In genomic region chr16:70677499-70678120, GRCh38 we compare ENCODE assay signal across 12 cellular contexts. TPM values are rescaled to one million over a fixed set of nuclear protein-coding genes. Genes with fewer than 3 reads are reported as not detected.
"Had no signal": no experiment of that assay in that cellular context is flagged by ENCODE, and none has a peak within 500 bp of the region (broad histone marks: within the 10 kb centered on the region; RNA-seq: fewer than 3 reads in every experiment).

No MANE protein-coding gene starts in this region.

- H3K27ac ChIP-seq: lower lobe of right lung, transverse colon had no signal

- H3K4me3 ChIP-seq: lower lobe of right lung, transverse colon had no signal

- DNase-seq: activated B cell treated with CpG ODN at 0.5 μM for 24 hours; activated naive CD4-positive, alpha-beta T cell; activated naive CD8-positive, alpha-beta T cell treated with anti-CD3 and anti-CD28 coated beads, Interleukin-2, amount 10 ng/mL, durations not matched to agents 7 days and 5 days; anterior cingulate cortex; hypothalamus; kidney glomerular epithelial cell; stimulated activated CD4-positive, alpha-beta T cell treated with anti-CD3 and anti-CD28 coated beads, Interleukin-2, amount 100 ng/mL, for 48 hours; transverse colon had no signal

- H3K27me3 ChIP-seq: transverse colon had no signal

- H3K9me3 ChIP-seq: lower lobe of right lung, transverse colon had no signal

- ATAC-seq: lower lobe of right lung; stimulated activated memory B cell treated with anti-CD40 and anti-IgM and Interleukin-4, amounts not matched to agents 10 μg/mL and 1 μg/mL and 100 μg/mL, for 72 hours had no signal

RNA-seq across cellular contexts. Expression of gene IL34, which starts 31.3 kb away (rescaled TPM):
- total RNA-seq: activated CD8-positive, alpha-beta memory T cell treated with anti-CD3 and anti-CD28 coated beads for 36 hours; activated T-helper 1 cell treated with anti-CD3 and anti-CD28 coated beads, Interleukin-12 subunit alpha, Interleukin-12 subunit beta, Interleukin-2, Interleukin-4 antibody, amounts not matched to agents 30 ng/mL and 10 ng/mL and 1 ng/mL, durations not matched to agents 14 hours and 24 hours and 36 hours had no signal
